Comparison of ENCODE assay signal across 24 cellular contexts in the genomic region with DNA sequence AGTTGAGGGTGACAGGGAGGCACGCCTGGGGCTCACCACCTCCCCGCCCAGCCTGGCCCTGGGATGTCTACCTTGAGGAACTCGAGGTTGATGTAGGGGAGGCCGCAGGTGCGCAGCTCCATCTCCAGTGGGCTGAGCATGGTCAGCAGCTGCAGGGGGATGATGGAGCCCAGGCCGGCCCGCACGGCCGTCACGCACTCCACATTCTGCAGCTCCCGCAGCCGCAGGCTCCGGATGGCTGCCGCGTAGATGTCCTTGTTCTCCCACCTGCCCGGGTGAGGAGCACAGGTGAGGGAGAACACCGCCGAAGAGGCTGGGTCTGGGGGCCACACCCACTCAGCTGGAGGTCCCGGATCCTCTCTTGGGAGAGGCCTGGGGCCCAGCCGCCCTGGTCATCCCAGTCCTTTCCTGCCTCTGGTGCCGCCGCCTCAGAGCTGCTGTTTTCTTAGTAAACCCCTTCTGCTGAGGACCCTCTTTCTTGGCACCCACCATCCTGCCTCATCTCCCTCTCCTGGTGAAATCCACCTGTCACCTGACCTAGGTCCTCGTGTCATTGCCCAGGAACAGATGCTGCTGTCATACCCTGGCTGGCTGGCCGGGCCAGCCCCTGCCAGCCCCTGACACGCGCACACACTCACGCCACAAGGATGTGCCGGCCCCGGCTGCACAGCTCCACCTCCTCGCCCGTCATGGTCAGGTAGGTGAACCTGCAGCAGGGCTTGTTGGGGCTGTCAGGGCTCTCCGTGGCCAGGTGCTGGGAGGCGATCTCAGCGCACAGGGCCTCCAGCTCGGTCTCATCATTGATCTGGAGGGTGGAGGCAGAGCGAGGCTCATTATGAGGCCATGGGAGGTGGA. TPM values are rescaled to one million over a fixed set of nuclear protein-coding genes. Genes with fewer than 3 reads are reported as not detected.
DNase-seq lines count a peak whose midpoint lies in the region; ATAC-seq and TF ChIP-seq lines count a peak whose summit lies in the region.
"Had no signal": no experiment of that assay in that cellular context is flagged by ENCODE, and none has a peak within 500 bp of the region (broad histone marks: within the 10 kb centered on the region; RNA-seq: fewer than 3 reads in every experiment).

No MANE protein-coding gene starts in this region.

- peaks cover 43% of the 10 kb centered on the region for H3K36me3 ChIP-seq in endodermal cell (ENCODE audit: control insufficient read depth, insufficient read depth, low read length)
- H3K36me3 ChIP-seq in upper lobe of right lung: peaks cover 41% of the 10 kb centered on the region

- intact Hi-C loops in sciatic nerve (cut with DNase I): no loop called here
- intact Hi-C loops in upper lobe of right lung (cut with DNase I): no loop called here

- no peak overlapping the region for H3K27ac Mint-ChIP-seq in endodermal cell
- H3K27ac Mint-ChIP-seq in T-helper 2 cell treated with Interferon-gamma antibody and Interleukin-4, amounts not matched to agents 5 μg/mL and 100 μg/mL, for 36 hours: no peak overlapping the region
- H3K27ac Mint-ChIP-seq: HFFc6, IgD-negative memory B cell had no signal

- H3K27ac ChIP-seq in angular gyrus (ENCODE audit: low read depth, low read length) (peak overlapping the region; percentile 26), endodermal cell (ENCODE audit: low read depth, low read length) (no peak overlapping the region), upper lobe of right lung (no peak overlapping the region)
- H3K27ac ChIP-seq: RWPE1 had no signal

- H3K4me1 ChIP-seq in endodermal cell (ENCODE audit: control insufficient read depth, insufficient read depth, low read length) (no peaks in the 10 kb centered on the region), upper lobe of right lung (no peaks in the 10 kb centered on the region)

- ATAC-seq in sciatic nerve (no peak), upper lobe of right lung (peak; percentile 3), HG03457 (IDR thresholded peaks at IDR 0.05; ENCODE audit: unreplicated experiment) (no peak)

- TF ChIP-seq CTCF in endodermal cell (conservative IDR thresholded peaks at IDR 0.05) (no peak), upper lobe of right lung (IDR thresholded peaks at IDR 0.05) (no peak)

- H3K9me3 Mint-ChIP-seq in endodermal cell: peaks cover 13% of the 10 kb centered on the region
- H3K9me3 Mint-ChIP-seq in T-helper 2 cell treated with Interferon-gamma antibody and Interleukin-4, amounts not matched to agents 5 μg/mL and 100 μg/mL, for 36 hours: no peaks in the 10 kb centered on the region
- H3K9me3 Mint-ChIP-seq: HFFc6 had no signal

- DNase-seq in endodermal cell (peak; percentile 59), sciatic nerve (ENCODE audit: low spot score) (peak; percentile 49), upper lobe of right lung (peak; percentile 54), cortex of kidney (lab: John Stamatoyannopoulos, UW) (no peak), retina (no peak)
- DNase-seq in T-helper 2 cell treated with Interferon-gamma antibody and Interleukin-4, amounts not matched to agents 5 μg/mL and 100 μg/mL, for 36 hours (ENCODE audit: low spot score): no peak
- DNase-seq: CD4-positive, CD25-positive, alpha-beta regulatory T cell; COR-L47; DND-41; HFFc6; Karpas-422; MV-4-11; NCI-H1105 treated with DMSO at 0.1 percent for 48 hours; NCI-H2029 treated with DMSO at 0.1 percent for 48 hours; NCI-H226; NCI-H510A treated with DMSO at 0.1 percent for 48 hours; NCI-H774; NK-92 treated with Interleukin-12 subunit alpha and Interleukin-12 subunit beta, amount 100 ng/mL, for 24 hours; SIG-M5; SK-N-SH had no signal

- H3K4me3 Mint-ChIP-seq in endodermal cell: no peak overlapping the region
- no peak overlapping the region for H3K4me3 Mint-ChIP-seq in T-helper 2 cell treated with Interferon-gamma antibody and Interleukin-4, amounts not matched to agents 5 μg/mL and 100 μg/mL, for 36 hours
- H3K4me3 Mint-ChIP-seq: CD4-positive, CD25-positive, alpha-beta regulatory T cell; HFFc6; IgD-negative memory B cell had no signal

- H3K4me1 Mint-ChIP-seq in endodermal cell: no peaks in the 10 kb centered on the region
- H3K4me1 Mint-ChIP-seq in T-helper 2 cell treated with Interferon-gamma antibody and Interleukin-4, amounts not matched to agents 5 μg/mL and 100 μg/mL, for 36 hours (ENCODE audit: low read depth): peaks cover 2% of the 10 kb centered on the region

- peaks cover 46% of the 10 kb centered on the region for H3K36me3 Mint-ChIP-seq in endodermal cell (ENCODE audit: low read depth)
- H3K36me3 Mint-ChIP-seq in T-helper 2 cell treated with Interferon-gamma antibody and Interleukin-4, amounts not matched to agents 5 μg/mL and 100 μg/mL, for 36 hours (ENCODE audit: low read depth): peaks cover 19% of the 10 kb centered on the region

- WGBS in endodermal cell (ENCODE audit: insufficient coverage in 1 of 2, insufficient read length in 1 of 2), 2 experiments: 94 to 95% methylated on average over 17 to 36 of the region's 36 CpGs

- no peak overlapping the region for H3K4me3 ChIP-seq in endodermal cell (ENCODE audit: low read length)
- H3K4me3 ChIP-seq in upper lobe of right lung: no peak overlapping the region

- no peak overlapping the region for H3K9ac ChIP-seq in endodermal cell (ENCODE audit: extremely low read depth, low read length, poor library complexity, severe bottlenecking)
- H3K9ac ChIP-seq: SK-N-SH had no signal

- H3K27me3 Mint-ChIP-seq in endodermal cell (ENCODE audit: insufficient read depth): no peaks in the 10 kb centered on the region
- H3K27me3 Mint-ChIP-seq in T-helper 2 cell treated with Interferon-gamma antibody and Interleukin-4, amounts not matched to agents 5 μg/mL and 100 μg/mL, for 36 hours (ENCODE audit: low read depth): no peaks in the 10 kb centered on the region
- H3K27me3 Mint-ChIP-seq: CD4-positive, CD25-positive, alpha-beta regulatory T cell; IgD-negative memory B cell had no signal

- H3K9me3 ChIP-seq in endodermal cell (ENCODE audit: control insufficient read depth, low read length) (peaks cover 13% of the 10 kb centered on the region), upper lobe of right lung (no peaks in the 10 kb centered on the region)
- H3K9me3 ChIP-seq: SK-N-SH had no signal

- H3K27me3 ChIP-seq in endodermal cell (ENCODE audit: control insufficient read depth, insufficient read depth, low read length, poor library complexity, severe bottlenecking) (no peaks in the 10 kb centered on the region), upper lobe of right lung (no peaks in the 10 kb centered on the region)

RNA-seq across cellular contexts. Expression of a gene that starts 38.3 kb away (rescaled TPM):
- total RNA-seq in endodermal cell (10 to 100 TPM; 25.2 to 28.9 TPM), sciatic nerve (26.5 TPM), upper lobe of right lung (35.3 TPM)
- 37.6 TPM for polyA plus RNA-seq in endodermal cell (2013, experiment 1 of 2)
- 32.3 TPM for polyA plus RNA-seq in endodermal cell (2013, experiment 2 of 2)

RNA-seq across cellular contexts. Expression of a gene that starts 55.1 kb away (rescaled TPM):
- total RNA-seq in endodermal cell: 10 to 100 TPM; 34.2 to 36.3 TPM
- polyA plus RNA-seq in endodermal cell (2013, experiment 1 of 2): 23.2 TPM
- 20.1 TPM for polyA plus RNA-seq in endodermal cell (2013, experiment 2 of 2)
- total RNA-seq in sciatic nerve: 43.6 TPM
- 18.8 TPM for total RNA-seq in upper lobe of right lung

Comparison
In these comparisons a context has a peak if more than half of its experiments do, and no peak if none do; other contexts are left out.
1. DNase-seq: peak in endodermal cell (single experiment), sciatic nerve (single experiment) and upper lobe of right lung (single experiment); none in cortex of kidney (single experiment), T-helper 2 cell treated with Interferon-gamma antibody and Interleukin-4, amounts not matched to agents 5 μg/mL and 100 μg/mL, for 36 hours (single experiment) and retina (single experiment).